Comparison of ENCODE assay signal across 5 cellular contexts in genomic region chr12:130596241-130596640, GRCh38.
"Had no signal": no experiment of that assay in that cellular context is flagged by ENCODE, and none has a peak within 500 bp of the region (broad histone marks: within the 10 kb centered on the region; RNA-seq: fewer than 3 reads in every experiment).

No MANE protein-coding gene starts in this region.

- ATAC-seq: HepG2, K562 had no signal

- H3K4me3 ChIP-seq: K562 had no signal

- DNase-seq: IMR-90, KBM-7 had no signal

- H3K27ac ChIP-seq: HL-60 had no signal
